ENCODE assay signal across 31 cellular contexts in genomic region chr19:48665786-48666185, GRCh38. TPM values are rescaled to one million over a fixed set of nuclear protein-coding genes. Genes with fewer than 3 reads are reported as not detected.
DNase-seq lines count a peak whose midpoint lies in the region; ATAC-seq, FAIRE-seq and TF ChIP-seq lines count a peak whose summit lies in the region.
"Had no signal": no experiment of that assay in that cellular context is flagged by ENCODE, and none has a peak within 500 bp of the region (broad histone marks: within the 10 kb centered on the region; RNA-seq: fewer than 3 reads in every experiment).

No MANE protein-coding gene starts in this region.

- H3K4me3 ChIP-seq in mammary epithelial cell (replicated peaks in 1 of 3; ENCODE audit: insufficient read depth in 1 of 3, low read depth in 2 of 3, low read length in 3 of 3): no peak overlapping the region
- no peak overlapping the region for H3K4me3 ChIP-seq in A549
- H3K4me3 ChIP-seq in K562: no peak overlapping the region
- H3K4me3 ChIP-seq in osteoblast (ENCODE audit: insufficient read depth, low read length): no peak overlapping the region
- no peak overlapping the region for H3K4me3 ChIP-seq in left ventricle myocardium inferior
- H3K4me3 ChIP-seq: BLaER1, GM12878 had no signal

- intact Hi-C loops in mammary epithelial cell (cut with micrococcal nuclease) (no loop called here), K562 (cut with micrococcal nuclease) (no loop called here), left ventricle myocardium inferior (cut with micrococcal nuclease) (no loop called here)

- H3K9me1 ChIP-seq in K562 (ENCODE audit: control insufficient read depth, insufficient read depth, low read length): no peaks in the 10 kb centered on the region

- ATAC-seq in A549 (no peak), K562 (no peak), HG03025 (IDR thresholded peaks at IDR 0.05; ENCODE audit: low FRiP score, unreplicated experiment) (no peak), HG02970 (IDR thresholded peaks at IDR 0.05; ENCODE audit: low FRiP score, unreplicated experiment) (no peak)
- ATAC-seq: CD8-positive, alpha-beta T cell; GM12878 had no signal

- no peak for TF ChIP-seq CTCF in mammary epithelial cell (conservative IDR thresholded peaks at IDR 0.05 in 1 of 2, IDR thresholded peaks at IDR 0.05 in 1 of 2; ENCODE audit: extremely low read depth in 1 of 2, insufficient read depth in 1 of 2, low read depth in 1 of 2, low read length in 2 of 2)
- no peak for TF ChIP-seq CTCF in A549 (IDR thresholded peaks at IDR 0.05)
- no peak for TF ChIP-seq CTCF in K562 (IDR thresholded peaks at IDR 0.05 in 2 of 3, conservative IDR thresholded peaks at IDR 0.05 in 1 of 3; ENCODE audit: insufficient read depth in 2 of 3, low read depth in 1 of 3, low read length in 3 of 3)
- TF ChIP-seq CTCF in osteoblast (IDR thresholded peaks at IDR 0.05; ENCODE audit: extremely low read depth, low read depth, low read length): no peak
- no peak for TF ChIP-seq CTCF in left ventricle myocardium inferior (IDR thresholded peaks at IDR 0.05; ENCODE audit: borderline replicate concordance)

- TF ChIP-seq RAD21 in A549 (conservative IDR thresholded peaks at IDR 0.05 in 1 of 2, IDR thresholded peaks at IDR 0.05 in 1 of 2) (no peak), K562 (CRISPR knock-in tag; conservative IDR thresholded peaks at IDR 0.05 in 1 of 2, IDR thresholded peaks at IDR 0.05 in 1 of 2) (no peak)

- no peaks in the 10 kb centered on the region for H3K4me1 ChIP-seq in mammary epithelial cell (ENCODE audit: insufficient read depth, low read length)
- H3K4me1 ChIP-seq in A549: no peaks in the 10 kb centered on the region
- peaks cover 11 to 21% of the 10 kb centered on the region in 2 experiments for H3K4me1 ChIP-seq in K562 (replicated peaks in 1 of 2; ENCODE audit: control insufficient read depth in 2 of 2, insufficient read depth in 2 of 2, low read length in 2 of 2)
- H3K4me1 ChIP-seq in osteoblast (ENCODE audit: insufficient read depth, low read length): peaks cover 1% of the 10 kb centered on the region
- peaks cover 6% of the 10 kb centered on the region for H3K4me1 ChIP-seq in left ventricle myocardium inferior
- H3K4me1 ChIP-seq: BE2C had no signal

- H3K9me3 ChIP-seq in mammary epithelial cell (replicated peaks; ENCODE audit: insufficient read depth, low read length) (no peaks in the 10 kb centered on the region), A549 (no peaks in the 10 kb centered on the region), K562 (replicated peaks; ENCODE audit: control insufficient read depth, insufficient read depth, low read depth, low read length) (no peaks in the 10 kb centered on the region), osteoblast (ENCODE audit: low read depth, low read length) (no peaks in the 10 kb centered on the region), left ventricle myocardium inferior (replicated peaks) (no peaks in the 10 kb centered on the region)
- H3K9me3 ChIP-seq: BE2C, BLaER1 had no signal

- H3K27me3 ChIP-seq in mammary epithelial cell (ENCODE audit: insufficient read depth, low read length) (no peaks in the 10 kb centered on the region), K562 (ENCODE audit: control insufficient read depth in 2 of 2, insufficient read depth in 2 of 2, low read length in 2 of 2) (no peaks in the 10 kb centered on the region), osteoblast (ENCODE audit: insufficient read depth, low read length) (peaks cover 2% of the 10 kb centered on the region), left ventricle myocardium inferior (ENCODE audit: low read depth) (no peaks in the 10 kb centered on the region)
- H3K27me3 ChIP-seq: BE2C, BLaER1 had no signal

- TF ChIP-seq POLR2A in A549 (IDR thresholded peaks at IDR 0.05; ENCODE audit: low read length) (no peak), K562 (conservative IDR thresholded peaks at IDR 0.05) (no peak)

- BruUV-seq in mammary epithelial cell (replicated peaks; lab: Mats Ljungman, UMichigan) (no TSS peak), K562 (replicated peaks; lab: Mats Ljungman, UMichigan) (no TSS peak)

- CTCF ChIA-PET in mammary epithelial cell (lab: Charles Lee; ENCODE audit: low non-redundant PET) (interaction anchor here (0.5 kb wide), 1 partner anchor 15 kb away, joined by 5 read pairs; no protein-coding TSS in a partner anchor), A549 (lab: Yijun Ruan, JAX) (interaction anchor here (1.1 to 7.8 kb wide), 3 partner anchors 10 to 20 kb away, joined by 4 to 68 read pairs (median 5); partner anchors contain the start of gene CA11), K562 (lab: Yijun Ruan, JAX; ENCODE audit: low intra/inter-chr PET ratio) (no interaction called here)

- POLR2A ChIA-PET in A549 (lab: Yijun Ruan, JAX) (no interaction called here), K562 (lab: Yijun Ruan, JAX) (interaction anchor here (0.7 to 1.2 kb wide), 2 partner anchors 9 to 12 kb away, joined by 3 read pairs; no protein-coding TSS in a partner anchor)

- H4K20me1 ChIP-seq in mammary epithelial cell (ENCODE audit: insufficient read depth, low read length) (no peaks in the 10 kb centered on the region), K562 (replicated peaks; ENCODE audit: control insufficient read depth, insufficient read depth, low read length) (no peaks in the 10 kb centered on the region), osteoblast (ENCODE audit: insufficient read depth, low read length) (no peaks in the 10 kb centered on the region)
- H4K20me1 ChIP-seq: BLaER1 had no signal

- DNase-seq in T47D (ENCODE audit: low read depth in 1 of 2, low spot score in 1 of 2): peak; percentile 43
- no peak for DNase-seq in mammary epithelial cell
- no peak for DNase-seq in A549 (ENCODE audit: low read depth in 1 of 2, low spot score in 1 of 2)
- no peak for DNase-seq in K562 (ENCODE audit: extremely low read depth in 1 of 4, low spot score in 3 of 4)
- DNase-seq in osteoblast (ENCODE audit: insufficient read length, low spot score, missing footprints): peak; percentile 52
- DNase-seq in left ventricle myocardium inferior: no peak
- DNase-seq: ACHN; BE2C; C1 segment of cervical spinal cord; CD4-positive, alpha-beta T cell; CD8-positive, alpha-beta T cell; DMS 273 treated with DMSO at 0.1 percent for 48 hours; DMS153; DMS53; DMS79; DND-41; EL; GDM1 had no signal

- H2AFZ ChIP-seq in mammary epithelial cell (ENCODE audit: low read depth, low read length) (no peak overlapping the region), K562 (ENCODE audit: low read depth, low read length) (no peak overlapping the region), osteoblast (ENCODE audit: low read length) (no peak overlapping the region)

- H3K79me2 ChIP-seq in mammary epithelial cell (ENCODE audit: insufficient read depth, low read length) (no peaks in the 10 kb centered on the region), K562 (ENCODE audit: control insufficient read depth, insufficient read depth, low read length) (no peaks in the 10 kb centered on the region), osteoblast (ENCODE audit: insufficient read depth, low read length) (no peaks in the 10 kb centered on the region)

- H3K36me3 ChIP-seq in mammary epithelial cell (ENCODE audit: insufficient read depth, low read length): no peaks in the 10 kb centered on the region
- H3K36me3 ChIP-seq in K562 (ENCODE audit: control insufficient read depth, insufficient read depth, low read length): no peaks in the 10 kb centered on the region
- H3K36me3 ChIP-seq in osteoblast (ENCODE audit: insufficient read depth, low read length): no peaks in the 10 kb centered on the region
- H3K36me3 ChIP-seq in left ventricle myocardium inferior: no peaks in the 10 kb centered on the region
- H3K36me3 ChIP-seq: BE2C, BLaER1 had no signal

- dilution Hi-C loops in mammary epithelial cell (cut with HindIII; ENCODE audit: low sequenced_read_pairs): no loop called here

- H3K27ac ChIP-seq in mammary epithelial cell (ENCODE audit: insufficient read depth, low read depth, low read length) (no peak overlapping the region), A549 (no peak overlapping the region), K562 (ENCODE audit: extremely low read depth, low read depth, low read length) (no peak overlapping the region), osteoblast (ENCODE audit: low read depth, low read length) (no peak overlapping the region), left ventricle myocardium inferior (replicated peaks) (no peak overlapping the region)
- H3K27ac ChIP-seq: 22Rv1, BLaER1 had no signal

- H3K9ac ChIP-seq in mammary epithelial cell (ENCODE audit: insufficient read depth, low read length) (no peak overlapping the region), K562 (ENCODE audit: insufficient read depth in 1 of 2, low read depth in 2 of 2, low read length in 2 of 2) (no peak overlapping the region)
- H3K9ac ChIP-seq: BLaER1 had no signal

- in situ Hi-C loops in T47D (cut with HindIII; ENCODE audit: low pct_unique_long_range_greater_than_20kb, low sequenced_read_pairs) (no loop called here), mammary epithelial cell (cut with MboI; ENCODE audit: low sequenced_read_pairs in 2 of 2) (no loop called here), K562 (cut with MboI) (no loop called here)

- no peak overlapping the region for H3K4me2 ChIP-seq in mammary epithelial cell (ENCODE audit: insufficient read depth, low read depth, low read length)
- no peak overlapping the region for H3K4me2 ChIP-seq in A549
- no peak overlapping the region for H3K4me2 ChIP-seq in K562 (ENCODE audit: insufficient read depth, low read length)
- no peak overlapping the region for H3K4me2 ChIP-seq in osteoblast (ENCODE audit: insufficient read depth, low read length)
- H3K4me2 ChIP-seq: BLaER1 had no signal

- no peak for TF ChIP-seq EP300 in A549 (IDR thresholded peaks at IDR 0.05)
- no peak for TF ChIP-seq EP300 in K562 (IDR thresholded peaks at IDR 0.05; ENCODE audit: low read length)

- FAIRE-seq in A549 (lab: Jason Lieb, UNC) (peak; percentile 13), K562 (lab: Jason Lieb, UNC) (no peak)
- FAIRE-seq: GM12878, GM12892, GM18507 had no signal

- 94% methylated on average over 6 of the region's 6 CpGs for WGBS in mammary epithelial cell (ENCODE audit: low coverage, missing lambda C conversion rate)
- 86% methylated on average over 6 of the region's 6 CpGs for WGBS in A549 (ENCODE audit: missing lambda C conversion rate)
- WGBS in K562 (ENCODE audit: insufficient coverage, low coverage, missing lambda C conversion rate): 67% methylated on average over 6 of the region's 6 CpGs

RNA-seq across cellular contexts. Expression of gene NTN5, which starts 7.0 kb away (rescaled TPM):
- under 1 TPM; 0.16 to 0.33 TPM for total RNA-seq in mammary epithelial cell
- 0.03 TPM for polyA plus RNA-seq in mammary epithelial cell
- polyA minus RNA-seq in mammary epithelial cell: not detected
- 0.22 and 0.41 TPM in 2 replicates for polyA plus RNA-seq in A549 (2011; rRNA removed)
- 0.39 and 0.52 TPM in 2 replicates for polyA plus RNA-seq in A549 (2012; cell fraction: cytosol; rRNA removed)
- 3.6 and 4.5 TPM in 2 replicates for polyA plus RNA-seq in A549 (2012; cell fraction: nucleus; rRNA removed)
- 0.18 to 0.44 TPM (median 0.28 TPM) in 3 replicates for polyA plus RNA-seq in A549 (2017; fragmentation: RNase III; extraction: RNeasy Plus Mini Kit Qiagen cat#74134 plus additional on column Dnase treatment)
- not detected in 2 replicates for polyA minus RNA-seq in A549 (2011; rRNA and poly(A)+ RNA removed)
- total RNA-seq in K562 (2011; cell fraction: chromatin; rRNA removed; ENCODE audit: low replicate concordance): 0.32 TPM in 1 of 2 replicates, not detected in the other
- 0.13 TPM in 1 of 2 replicates, not detected in the other for total RNA-seq in K562 (2011; cell fraction: nucleolus; rRNA removed)
- total RNA-seq in K562 (2011; cell fraction: nucleoplasm; rRNA removed): 0.31 TPM in 1 of 2 replicates, not detected in the other
- total RNA-seq in K562 (2014; rRNA removed): not detected in 2 replicates
- total RNA-seq in K562 (2014; rRNA removed; fragmentation: Illumina TruSeq; extraction: Trizol): not detected in 2 replicates
- total RNA-seq in K562 (2015; rRNA removed; fragmentation: Illumina TruSeq; extraction: Trizol): not detected in 2 replicates
- not detected in 2 replicates for total RNA-seq in K562 (2021)
- 0.04 TPM in 1 of 2 replicates, not detected in the other for polyA plus RNA-seq in K562 (2011; rRNA removed)
- polyA plus RNA-seq in K562 (2011; cell fraction: cytosol; rRNA removed): not detected in 2 replicates
- polyA plus RNA-seq in K562 (2011; cell fraction: nucleus; rRNA removed): 0.09 and 0.21 TPM in 2 replicates
- polyA plus RNA-seq in K562 (2012): 0.07 and 0.28 TPM in 2 replicates
- not detected in 2 replicates for polyA plus RNA-seq in K562 (2014; fragmentation: Illumina TruSeq; extraction: Trizol)
- polyA plus RNA-seq in K562 (2014; fragmentation: Nextera tagmentation; extraction: Ambion mirVana): not detected
- polyA plus RNA-seq in K562 (2014; rRNA removed): 0.07 TPM in 1 of 2 replicates, not detected in the other
- not detected in 2 replicates for polyA minus RNA-seq in K562 (2011; rRNA and poly(A)+ RNA removed)
- polyA minus RNA-seq in K562 (2011; cell fraction: cytosol; rRNA and poly(A)+ RNA removed): not detected in 2 replicates
- polyA minus RNA-seq in K562 (2011; cell fraction: nucleus; rRNA and poly(A)+ RNA removed): not detected in 2 replicates
- under 0.01 and 0.29 TPM in 2 replicates for total RNA-seq in osteoblast
- 0.11 TPM for total RNA-seq in left ventricle myocardium inferior
- total RNA-seq: A172, A673, Daoy, GM12878 had no signal
- polyA plus RNA-seq: CD14-positive monocyte had no signal

RNA-seq across cellular contexts. Expression of gene CA11, which starts 19.8 kb away (rescaled TPM):
- 1 to 10 TPM; 3.0 to 3.5 TPM for total RNA-seq in mammary epithelial cell
- polyA plus RNA-seq in mammary epithelial cell: 1.3 TPM
- polyA minus RNA-seq in mammary epithelial cell: not detected
- polyA plus RNA-seq in A549 (2011; rRNA removed): 8.8 and 9.8 TPM in 2 replicates
- polyA plus RNA-seq in A549 (2012; cell fraction: cytosol; rRNA removed): 4.3 and 5.3 TPM in 2 replicates
- 3.4 and 12.5 TPM in 2 replicates for polyA plus RNA-seq in A549 (2012; cell fraction: nucleus; rRNA removed)
- 12.8 to 21.0 TPM (median 17.5 TPM) in 3 replicates for polyA plus RNA-seq in A549 (2017; fragmentation: RNase III; extraction: RNeasy Plus Mini Kit Qiagen cat#74134 plus additional on column Dnase treatment)
- 5.1 and 6.3 TPM in 2 replicates for polyA minus RNA-seq in A549 (2011; rRNA and poly(A)+ RNA removed)
- total RNA-seq in K562 (2011; cell fraction: chromatin; rRNA removed; ENCODE audit: low replicate concordance): 3.6 and 10.9 TPM in 2 replicates
- total RNA-seq in K562 (2011; cell fraction: nucleolus; rRNA removed): 3.8 and 4.2 TPM in 2 replicates
- 4.3 and 8.0 TPM in 2 replicates for total RNA-seq in K562 (2011; cell fraction: nucleoplasm; rRNA removed)
- 19.9 and 37.7 TPM in 2 replicates for total RNA-seq in K562 (2014; rRNA removed)
- 2.4 and 2.9 TPM in 2 replicates for total RNA-seq in K562 (2014; rRNA removed; fragmentation: Illumina TruSeq; extraction: Trizol)
- total RNA-seq in K562 (2015; rRNA removed; fragmentation: Illumina TruSeq; extraction: Trizol): 7.5 and 8.3 TPM in 2 replicates
- total RNA-seq in K562 (2021): 14.8 and 16.2 TPM in 2 replicates
- polyA plus RNA-seq in K562 (2011; rRNA removed): 4.1 and 8.1 TPM in 2 replicates
- polyA plus RNA-seq in K562 (2011; cell fraction: cytosol; rRNA removed): 9.2 and 10.8 TPM in 2 replicates
- 14.9 and 15.1 TPM in 2 replicates for polyA plus RNA-seq in K562 (2011; cell fraction: nucleus; rRNA removed)
- 23.4 and 24.4 TPM in 2 replicates for polyA plus RNA-seq in K562 (2012)
- 12.7 and 22.5 TPM in 2 replicates for polyA plus RNA-seq in K562 (2014; fragmentation: Illumina TruSeq; extraction: Trizol)
- 10 to 100 TPM in 1 of 2 experiments, 1 to 10 TPM in 1; 6.3 to 11.5 TPM for polyA plus RNA-seq in K562 (2014; fragmentation: Nextera tagmentation; extraction: Ambion mirVana)
- polyA plus RNA-seq in K562 (2014; rRNA removed): 8.2 and 19.3 TPM in 2 replicates
- 1.7 and 4.4 TPM in 2 replicates for polyA minus RNA-seq in K562 (2011; rRNA and poly(A)+ RNA removed)
- 4.6 and 5.4 TPM in 2 replicates for polyA minus RNA-seq in K562 (2011; cell fraction: cytosol; rRNA and poly(A)+ RNA removed)
- polyA minus RNA-seq in K562 (2011; cell fraction: nucleus; rRNA and poly(A)+ RNA removed): 1.9 and 2.2 TPM in 2 replicates
- 1.8 and 2.7 TPM in 2 replicates for total RNA-seq in osteoblast
- 4.5 TPM for total RNA-seq in left ventricle myocardium inferior
- total RNA-seq: Daoy had no signal

RNA-seq across cellular contexts. Expression of gene DBP, which starts 28.6 kb away (rescaled TPM):
- 1 to 10 TPM in 1 of 2 donors, under 1 TPM in 1; 0.73 to 2.2 TPM for total RNA-seq in mammary epithelial cell
- 0.69 TPM for polyA plus RNA-seq in mammary epithelial cell
- polyA minus RNA-seq in mammary epithelial cell: not detected
- polyA plus RNA-seq in A549 (2011; rRNA removed): 1.8 and 2.5 TPM in 2 replicates
- 3.3 and 3.6 TPM in 2 replicates for polyA plus RNA-seq in A549 (2012; cell fraction: cytosol; rRNA removed)
- 2.1 and 2.5 TPM in 2 replicates for polyA plus RNA-seq in A549 (2012; cell fraction: nucleus; rRNA removed)
- 3.8 to 5.5 TPM (median 4.1 TPM) in 3 replicates for polyA plus RNA-seq in A549 (2017; fragmentation: RNase III; extraction: RNeasy Plus Mini Kit Qiagen cat#74134 plus additional on column Dnase treatment)
- polyA minus RNA-seq in A549 (2011; rRNA and poly(A)+ RNA removed): 2.2 and 3.9 TPM in 2 replicates
- total RNA-seq in K562 (2011; cell fraction: chromatin; rRNA removed; ENCODE audit: low replicate concordance): 1.9 and 3.2 TPM in 2 replicates
- total RNA-seq in K562 (2011; cell fraction: nucleolus; rRNA removed): 1.8 and 2.2 TPM in 2 replicates
- 2.1 and 3.3 TPM in 2 replicates for total RNA-seq in K562 (2011; cell fraction: nucleoplasm; rRNA removed)
- total RNA-seq in K562 (2014; rRNA removed): 3.6 and 5.0 TPM in 2 replicates
- 0.96 and 1.1 TPM in 2 replicates for total RNA-seq in K562 (2014; rRNA removed; fragmentation: Illumina TruSeq; extraction: Trizol)
- total RNA-seq in K562 (2015; rRNA removed; fragmentation: Illumina TruSeq; extraction: Trizol): 3.7 and 3.9 TPM in 2 replicates
- 2.6 and 5.5 TPM in 2 replicates for total RNA-seq in K562 (2021)
- polyA plus RNA-seq in K562 (2011; rRNA removed): 0.45 and 1.1 TPM in 2 replicates
- polyA plus RNA-seq in K562 (2011; cell fraction: cytosol; rRNA removed): 1.0 and 1.3 TPM in 2 replicates
- 1.2 and 1.5 TPM in 2 replicates for polyA plus RNA-seq in K562 (2011; cell fraction: nucleus; rRNA removed)
- 4.6 and 5.2 TPM in 2 replicates for polyA plus RNA-seq in K562 (2012)
- polyA plus RNA-seq in K562 (2014; fragmentation: Illumina TruSeq; extraction: Trizol): 1.8 and 2.1 TPM in 2 replicates
- under 1 TPM; 0.25 to 0.64 TPM for polyA plus RNA-seq in K562 (2014; fragmentation: Nextera tagmentation; extraction: Ambion mirVana)
- polyA plus RNA-seq in K562 (2014; rRNA removed): 1.6 and 3.8 TPM in 2 replicates
- 0.49 and 0.99 TPM in 2 replicates for polyA minus RNA-seq in K562 (2011; rRNA and poly(A)+ RNA removed)
- 0.38 and 1.8 TPM in 2 replicates for polyA minus RNA-seq in K562 (2011; cell fraction: cytosol; rRNA and poly(A)+ RNA removed)
- 0.67 and 2.7 TPM in 2 replicates for polyA minus RNA-seq in K562 (2011; cell fraction: nucleus; rRNA and poly(A)+ RNA removed)
- total RNA-seq in osteoblast: 14.5 and 18.3 TPM in 2 replicates
- total RNA-seq in left ventricle myocardium inferior: 7.9 TPM

RNA-seq across cellular contexts. Expression of gene FUT2, which starts 30.0 kb away (rescaled TPM):
- under 1 TPM in 1 of 2 donors, not detected in 1; 0.33 TPM for total RNA-seq in mammary epithelial cell
- 0.06 TPM for polyA plus RNA-seq in mammary epithelial cell
- not detected for polyA minus RNA-seq in mammary epithelial cell
- polyA plus RNA-seq in A549 (2011; rRNA removed): not detected in 2 replicates
- polyA plus RNA-seq in A549 (2012; cell fraction: cytosol; rRNA removed): not detected in 2 replicates
- not detected in 2 replicates for polyA plus RNA-seq in A549 (2012; cell fraction: nucleus; rRNA removed)
- polyA plus RNA-seq in A549 (2017; fragmentation: RNase III; extraction: RNeasy Plus Mini Kit Qiagen cat#74134 plus additional on column Dnase treatment): not detected in 3 replicates
- polyA minus RNA-seq in A549 (2011; rRNA and poly(A)+ RNA removed): not detected in 2 replicates
- not detected in 2 replicates for total RNA-seq in K562 (2011; cell fraction: chromatin; rRNA removed; ENCODE audit: low replicate concordance)
- total RNA-seq in K562 (2011; cell fraction: nucleolus; rRNA removed): not detected in 2 replicates
- total RNA-seq in K562 (2011; cell fraction: nucleoplasm; rRNA removed): not detected in 2 replicates
- not detected in 2 replicates for total RNA-seq in K562 (2014; rRNA removed)
- total RNA-seq in K562 (2014; rRNA removed; fragmentation: Illumina TruSeq; extraction: Trizol): not detected in 2 replicates
- total RNA-seq in K562 (2015; rRNA removed; fragmentation: Illumina TruSeq; extraction: Trizol): not detected in 2 replicates
- not detected in 2 replicates for total RNA-seq in K562 (2021)
- not detected in 2 replicates for polyA plus RNA-seq in K562 (2011; rRNA removed)
- polyA plus RNA-seq in K562 (2011; cell fraction: cytosol; rRNA removed): not detected in 2 replicates
- not detected in 2 replicates for polyA plus RNA-seq in K562 (2011; cell fraction: nucleus; rRNA removed)
- polyA plus RNA-seq in K562 (2012): 0.21 and 0.40 TPM in 2 replicates
- not detected in 2 replicates for polyA plus RNA-seq in K562 (2014; fragmentation: Illumina TruSeq; extraction: Trizol)
- under 1 TPM; 0.03 to 0.04 TPM for polyA plus RNA-seq in K562 (2014; fragmentation: Nextera tagmentation; extraction: Ambion mirVana)
- polyA plus RNA-seq in K562 (2014; rRNA removed): not detected in 2 replicates
- not detected in 2 replicates for polyA minus RNA-seq in K562 (2011; rRNA and poly(A)+ RNA removed)
- polyA minus RNA-seq in K562 (2011; cell fraction: cytosol; rRNA and poly(A)+ RNA removed): not detected in 2 replicates
- not detected in 2 replicates for polyA minus RNA-seq in K562 (2011; cell fraction: nucleus; rRNA and poly(A)+ RNA removed)
- not detected in 2 replicates for total RNA-seq in osteoblast
- not detected for total RNA-seq in left ventricle myocardium inferior
- total RNA-seq: A172; A673; CD4-positive, alpha-beta T cell; CD8-positive, alpha-beta T cell; Daoy; G401; GM12878 had no signal
- polyA plus RNA-seq: AG04450, CD14-positive monocyte had no signal

RNA-seq across cellular contexts. Expression of gene SPHK2, which starts 46.5 kb away (rescaled TPM):
- total RNA-seq in mammary epithelial cell (10 to 100 TPM in 1 of 2 donors, 1 to 10 TPM in 1; 4.0 to 15.7 TPM), K562 (2014; rRNA removed) (4.0 and 8.2 TPM in 2 replicates), K562 (2014; rRNA removed; fragmentation: Illumina TruSeq; extraction: Trizol) (2.1 and 2.9 TPM in 2 replicates), K562 (2015; rRNA removed; fragmentation: Illumina TruSeq; extraction: Trizol) (5.4 and 5.5 TPM in 2 replicates), K562 (2021) (13.9 and 15.2 TPM in 2 replicates), osteoblast (13.0 and 13.3 TPM in 2 replicates), left ventricle myocardium inferior (8.0 TPM)
- polyA plus RNA-seq in mammary epithelial cell (6.0 TPM), A549 (2011; rRNA removed) (5.5 and 6.1 TPM in 2 replicates), A549 (2017; fragmentation: RNase III; extraction: RNeasy Plus Mini Kit Qiagen cat#74134 plus additional on column Dnase treatment) (14.7 to 18.3 TPM (median 17.1 TPM) in 3 replicates), K562 (2011; rRNA removed) (2.0 and 3.5 TPM in 2 replicates), K562 (2014; fragmentation: Illumina TruSeq; extraction: Trizol) (2.6 and 6.4 TPM in 2 replicates), K562 (2014; fragmentation: Nextera tagmentation; extraction: Ambion mirVana) (under 1 TPM; 0.10 to 0.17 TPM), K562 (2014; rRNA removed) (9.0 and 10.8 TPM in 2 replicates)
- 0.47 TPM for polyA minus RNA-seq in mammary epithelial cell
- 13.7 and 18.6 TPM in 2 replicates for polyA plus RNA-seq in A549 (2012; cell fraction: cytosol; rRNA removed)
- polyA plus RNA-seq in A549 (2012; cell fraction: nucleus; rRNA removed): 37.8 and 64.1 TPM in 2 replicates
- 8.5 and 10.8 TPM in 2 replicates for polyA minus RNA-seq in A549 (2011; rRNA and poly(A)+ RNA removed)
- 16.1 and 40.7 TPM in 2 replicates for total RNA-seq in K562 (2011; cell fraction: chromatin; rRNA removed; ENCODE audit: low replicate concordance)
- total RNA-seq in K562 (2011; cell fraction: nucleolus; rRNA removed): 26.3 and 31.7 TPM in 2 replicates
- 25.7 and 33.8 TPM in 2 replicates for total RNA-seq in K562 (2011; cell fraction: nucleoplasm; rRNA removed)
- polyA plus RNA-seq in K562 (2011; cell fraction: cytosol; rRNA removed): 2.7 and 9.3 TPM in 2 replicates
- polyA plus RNA-seq in K562 (2011; cell fraction: nucleus; rRNA removed): 11.1 and 18.6 TPM in 2 replicates
- polyA plus RNA-seq in K562 (2012): 7.0 and 7.3 TPM in 2 replicates
- 2.8 and 3.5 TPM in 2 replicates for polyA minus RNA-seq in K562 (2011; rRNA and poly(A)+ RNA removed)
- 5.3 and 7.7 TPM in 2 replicates for polyA minus RNA-seq in K562 (2011; cell fraction: cytosol; rRNA and poly(A)+ RNA removed)
- polyA minus RNA-seq in K562 (2011; cell fraction: nucleus; rRNA and poly(A)+ RNA removed): 8.6 and 9.6 TPM in 2 replicates

Comparison
In these comparisons a context has a peak if more than half of its experiments do, and no peak if none do; other contexts are left out.
1. DNase-seq: peak in T47D (2 of 2) and osteoblast (single experiment); none in mammary epithelial cell (single experiment), A549 (0 of 2), K562 (0 of 4) and left ventricle myocardium inferior (single experiment).